ENCODE assay signal across 22 cellular contexts in genomic region chr17:15334266-15334665, GRCh38. TPM values are rescaled to one million over a fixed set of nuclear protein-coding genes. Genes with fewer than 3 reads are reported as not detected.
DNase-seq lines count a peak whose midpoint lies in the region; ATAC-seq and TF ChIP-seq lines count a peak whose summit lies in the region.
"Had no signal": no experiment of that assay in that cellular context is flagged by ENCODE, and none has a peak within 500 bp of the region (broad histone marks: within the 10 kb centered on the region; RNA-seq: fewer than 3 reads in every experiment).

No MANE protein-coding gene starts in this region.

- H3K27ac Mint-ChIP-seq in GM23338 = no peak overlapping the region
- H3K27ac Mint-ChIP-seq: CD4-positive, CD25-positive, alpha-beta regulatory T cell had no signal

- TF ChIP-seq CTCF in choroid plexus epithelial cell (conservative IDR thresholded peaks at IDR 0.05; ENCODE audit: low read depth, low read length) = no peak
- TF ChIP-seq CTCF in GM23338 (conservative IDR thresholded peaks at IDR 0.05; ENCODE audit: low read depth in 2 of 2) = no peak

- peak overlapping the region; percentile 47 for H4K91ac ChIP-seq in trophoblast cell (ENCODE audit: low read depth, low read length)

- H4K8ac ChIP-seq in trophoblast cell (ENCODE audit: low read depth, low read length) = no peak overlapping the region

- H3K4me1 ChIP-seq in trophoblast cell (ENCODE audit: control insufficient read depth in 1 of 2, insufficient read depth in 2 of 2, low read length in 2 of 2) = peaks cover 2 to 4% of the 10 kb centered on the region in 2 experiments
- H3K4me1 ChIP-seq in GM23338 (ENCODE audit: insufficient read depth) = peaks cover 17% of the 10 kb centered on the region

- no peak overlapping the region for H3K4me3 Mint-ChIP-seq in GM23338
- H3K4me3 Mint-ChIP-seq: CD4-positive, CD25-positive, alpha-beta regulatory T cell had no signal

- H2BK12ac ChIP-seq in trophoblast cell (ENCODE audit: low read length) = no peak overlapping the region

- H3K27ac ChIP-seq in trophoblast cell (ENCODE audit: low read depth, low read length) = no peak overlapping the region
- H3K27ac ChIP-seq in GM23338 (ENCODE audit: low read depth) = no peak overlapping the region
- H3K27ac ChIP-seq: GM23248 had no signal

- H4K12ac ChIP-seq in trophoblast cell (ENCODE audit: low read depth, low read length) = no peak overlapping the region

- H3K36me3 Mint-ChIP-seq in GM23338 (ENCODE audit: low read depth) = peaks cover 12% of the 10 kb centered on the region; the same call in 2 of the 3 replicates
- H3K36me3 Mint-ChIP-seq: CD4-positive, CD25-positive, alpha-beta regulatory T cell had no signal

- no peak overlapping the region for H2AK5ac ChIP-seq in trophoblast cell (ENCODE audit: low read length)

- no peak overlapping the region for H3K18ac ChIP-seq in trophoblast cell (ENCODE audit: low read length)

- H3K4ac ChIP-seq in trophoblast cell (ENCODE audit: low read depth, low read length) = no peak overlapping the region

- H3K9me2 ChIP-seq in GM23338 (ENCODE audit: insufficient read depth) = 0 out of 2 replicates have a peak, but pooled peaks cover 3% of the 10 kb centered on the region

- peaks cover 2% of the 10 kb centered on the region for H3K9me3 ChIP-seq in trophoblast cell (ENCODE audit: insufficient read depth, low read depth, low read length)

- ATAC-seq in HG02759 (IDR thresholded peaks at IDR 0.05; ENCODE audit: unreplicated experiment) = no peak
- ATAC-seq in GM23338 = no peak
- ATAC-seq: Panc1, SK-N-SH treated with all-trans-retinoic acid at 6 μM for 48 hours had no signal

- DNase-seq in EH (ENCODE audit: low read depth) = peak; percentile 3
- peak; percentile 43 for DNase-seq in M059J (ENCODE audit: low read depth)
- peak; percentile 22 for DNase-seq in choroid plexus epithelial cell (ENCODE audit: low read depth)
- DNase-seq in trophoblast cell = peak; percentile 22 to 41
- DNase-seq in GOT3 (lab: John Stamatoyannopoulos, UW) = no peak
- no peak for DNase-seq in GM23338 (ENCODE audit: low spot score)
- DNase-seq: CD4-positive, CD25-positive, alpha-beta regulatory T cell; COR-L47; DMS 273 treated with DMSO at 0.1 percent for 48 hours; DMS79 treated with DMSO at 0.1 percent for 48 hours; GDM1; GM23248; HCEC 1CT; Kasumi-1; NCI-H1092 treated with DMSO at 0.1 percent for 48 hours; NCI-H1436 treated with DMSO at 0.1 percent for 48 hours; NCI-H1930; NCI-H510A treated with DMSO at 0.1 percent for 48 hours; NCI-H748 treated with DMSO at 0.1 percent for 48 hours had no signal

- H2BK5ac ChIP-seq in trophoblast cell (ENCODE audit: low read depth, low read length, poor library complexity) = no peak overlapping the region

- H3K79me2 ChIP-seq in trophoblast cell (ENCODE audit: control insufficient read depth, insufficient read depth, low read length, poor library complexity) (no peaks in the 10 kb centered on the region), GM23338 (replicated peaks; ENCODE audit: insufficient read depth) (no peaks in the 10 kb centered on the region)

- H3K14ac ChIP-seq in trophoblast cell (ENCODE audit: low read length) = no peak overlapping the region

- no CpG with 5 or more reads among the region's 3 CpGs for WGBS in trophoblast cell (ENCODE audit: extremely low coverage, insufficient coverage, insufficient read length)

- no peak overlapping the region for H3K4me3 ChIP-seq in choroid plexus epithelial cell (ENCODE audit: low read depth, low read length)
- no peak overlapping the region for H3K4me3 ChIP-seq in trophoblast cell (ENCODE audit: low read depth, low read length)
- no peak overlapping the region for H3K4me3 ChIP-seq in GM23338
- H3K4me3 ChIP-seq: GM23248 had no signal

- no peaks in the 10 kb centered on the region for H4K20me1 ChIP-seq in GM23338 (replicated peaks; ENCODE audit: insufficient read depth)

- no peak overlapping the region for H3K9ac ChIP-seq in trophoblast cell (ENCODE audit: low read length)
- H3K9ac ChIP-seq: GM23248 had no signal

- H3K9me3 Mint-ChIP-seq in GM23338 = peaks cover 25% of the 10 kb centered on the region

- H3K4me2 ChIP-seq in trophoblast cell (ENCODE audit: low read length) (no peak overlapping the region), GM23338 (no peak overlapping the region)

- H3K27me3 ChIP-seq in trophoblast cell (ENCODE audit: insufficient read depth, low read length) = no peaks in the 10 kb centered on the region
- no peaks in the 10 kb centered on the region for H3K27me3 ChIP-seq in GM23338 (ENCODE audit: insufficient read depth)

- H3K36me3 ChIP-seq in trophoblast cell (ENCODE audit: control insufficient read depth in 1 of 2, insufficient read depth in 2 of 2, low read length in 2 of 2) = no peaks in the 10 kb centered on the region
- no peaks in the 10 kb centered on the region for H3K36me3 ChIP-seq in GM23338 (ENCODE audit: insufficient read depth)

- H3K79me1 ChIP-seq in trophoblast cell (ENCODE audit: low read length) = no peaks in the 10 kb centered on the region

- no peak overlapping the region for H3K23ac ChIP-seq in trophoblast cell (ENCODE audit: low read length)

- peaks cover 5% of the 10 kb centered on the region for H3K27me3 Mint-ChIP-seq in GM23338 (ENCODE audit: insufficient read depth, low read depth, poor library complexity)

- H3K4me1 Mint-ChIP-seq in GM23338 = peaks cover 27% of the 10 kb centered on the region
- H3K4me1 Mint-ChIP-seq: CD4-positive, CD25-positive, alpha-beta regulatory T cell had no signal

- no peaks in the 10 kb centered on the region for H3F3A ChIP-seq in GM23338 (replicated peaks; ENCODE audit: low read depth)

- H2AFZ ChIP-seq in trophoblast cell (ENCODE audit: insufficient read depth, low read length, poor library complexity) (no peak overlapping the region), GM23338 (no peak overlapping the region)
- H2AFZ ChIP-seq: GM23248 had no signal

- no peak overlapping the region for H2BK120ac ChIP-seq in trophoblast cell (ENCODE audit: insufficient read depth, low read length, poor library complexity)

TF ChIP-seq in GM23338, 12 proteins besides CTCF, POLR2A, EP300 and RAD21 (continues in another document):
- TF ChIP-seq NANOG (IDR thresholded peaks at IDR 0.05; ENCODE audit: borderline replicate concordance) = no peak
- no peak for TF ChIP-seq JUNB (IDR thresholded peaks at IDR 0.05; ENCODE audit: unreplicated experiment)
- no peak for TF ChIP-seq CREB1 (CRISPR knock-in tag; IDR thresholded peaks at IDR 0.05; ENCODE audit: low read depth)
- TF ChIP-seq POLR2AphosphoS5 (IDR thresholded peaks at IDR 0.05; ENCODE audit: low read depth) = no peak
- no peak for TF ChIP-seq ZNF331 (CRISPR knock-in tag; IDR thresholded peaks at IDR 0.05; ENCODE audit: low read depth)
- no peak for TF ChIP-seq STAT1 (IDR thresholded peaks at IDR 0.05; ENCODE audit: unreplicated experiment)
- TF ChIP-seq REST (IDR thresholded peaks at IDR 0.05; ENCODE audit: unreplicated experiment) = no peak

RNA-seq across cellular contexts. Expression of gene TEKT3, which starts 7.1 kb away (rescaled TPM):
- not detected in 2 replicates for total RNA-seq in M059J (2014; rRNA removed; shearing (Covaris generic))
- 0.90 and 1.5 TPM in 2 replicates for polyA plus RNA-seq in trophoblast cell (2013)
- 1.6 TPM in 2 replicates for total RNA-seq in GM23338 (2014; rRNA removed; shearing (Covaris generic))
- polyA plus RNA-seq in GM23338 (2016; fragmentation: Nextera tagmentation; extraction: Ambion mirVana) = 2.0 and 2.5 TPM in 2 replicates
- total RNA-seq: GM23248 had no signal
- polyA plus RNA-seq: GM23248 had no signal

Comparison
In these comparisons a context has a peak if more than half of its experiments do, and no peak if none do; other contexts are left out.
1. DNase-seq: peak in EH (single experiment), M059J (single experiment), choroid plexus epithelial cell (single experiment) and trophoblast cell (2 of 2); none in GOT3 (single experiment) and GM23338 (single experiment).